Comparison of ENCODE assay signal across 10 cellular contexts in genomic region chr10:60944910-60945297, GRCh38. TPM values are rescaled to one million over a fixed set of nuclear protein-coding genes. Genes with fewer than 3 reads are reported as not detected.
A peak's percentile ranks its signal among the peaks of the same experiment; 100 is the strongest.
DNase-seq lines count a peak whose midpoint lies in the region; ATAC-seq and TF ChIP-seq lines count a peak whose summit lies in the region.
"Had no signal": no experiment of that assay in that cellular context is flagged by ENCODE, and none has a peak within 500 bp of the region (broad histone marks: within the 10 kb centered on the region; RNA-seq: fewer than 3 reads in every experiment).

No MANE protein-coding gene starts in this region.

- no peaks in the 10 kb centered on the region for H4K20me1 ChIP-seq in fibroblast of lung (ENCODE audit: control insufficient read depth, extremely low read depth, insufficient read depth, low read length)

- no peaks in the 10 kb centered on the region for H3K79me2 ChIP-seq in fibroblast of lung (ENCODE audit: control insufficient read depth, insufficient read depth, low read length)

- no peak for ATAC-seq in CD4-positive, alpha-beta T cell (ENCODE audit: poor library complexity)
- ATAC-seq in SK-N-SH treated with all-trans-retinoic acid at 6 μM for 48 hours, result peak; percentile 1; the same call in 1 of the 3 replicates
- ATAC-seq in GM21825 (IDR thresholded peaks at IDR 0.05; ENCODE audit: unreplicated experiment), result no peak
- no peak for ATAC-seq in HG03432 (IDR thresholded peaks at IDR 0.05; ENCODE audit: unreplicated experiment)

- no peak for TF ChIP-seq POLR2A in ovary (IDR thresholded peaks at IDR 0.05)

- no peak for DNase-seq in CD4-positive, alpha-beta T cell
- no peak for DNase-seq in fibroblast of lung (ENCODE audit: low read depth in 2 of 2)
- peak in 1 of 5 donors; percentile 23 for DNase-seq in ovary
- DNase-seq in KG1 (lab: John Stamatoyannopoulos, UW), result no peak
- no peak for DNase-seq in medulla oblongata (ENCODE audit: extremely low spot score)
- DNase-seq: activated effector memory CD4-positive, alpha-beta T cell treated with Interleukin-2 at 50 U/mL for 16 hours; stimulated activated CD4-positive, alpha-beta T cell treated with anti-CD3 and anti-CD28 coated beads, Interleukin-1b, Interleukin-23, amount 100 ng/mL, for 48 hours had no signal

- peak overlapping the region; percentile 99 for H3K4me2 ChIP-seq in fibroblast of lung (ENCODE audit: extremely low read depth, insufficient read depth, low read length)

- no peaks in the 10 kb centered on the region for H3K36me3 ChIP-seq in fibroblast of lung (ENCODE audit: control insufficient read depth, insufficient read depth, low read length)
- H3K36me3 ChIP-seq in ovary, result no peaks in the 10 kb centered on the region

- H3K27ac ChIP-seq in CD4-positive, alpha-beta T cell (ENCODE audit: low read depth, low read length), result no peak overlapping the region
- peak overlapping the region; percentile 98 for H3K27ac ChIP-seq in fibroblast of lung (ENCODE audit: insufficient read depth, low read length)
- H3K27ac ChIP-seq in ovary, result peak overlapping the region; percentile 91 to 95

- TF ChIP-seq CTCF in CD4-positive, alpha-beta T cell (IDR thresholded peaks at IDR 0.05), result no peak
- TF ChIP-seq CTCF in fibroblast of lung (conservative IDR thresholded peaks at IDR 0.05 in 1 of 2, IDR thresholded peaks at IDR 0.05 in 1 of 2; ENCODE audit: low read depth in 1 of 2, low read length in 2 of 2) (no peak), ovary (IDR thresholded peaks at IDR 0.05) (no peak)

- peak overlapping the region; percentile 74 for H3K4me3 Mint-ChIP-seq in CD4-positive, alpha-beta T cell

- H3K27ac Mint-ChIP-seq in CD4-positive, alpha-beta T cell, result no peak overlapping the region

- CTCF ChIA-PET in CD4-positive, alpha-beta T cell (lab: Charles Lee), result no interaction called here

- H3K4me1 ChIP-seq in fibroblast of lung (ENCODE audit: control insufficient read depth, extremely low read depth, insufficient read depth, low read length) (peaks cover 3% of the 10 kb centered on the region), ovary (ENCODE audit: insufficient read depth) (no peaks in the 10 kb centered on the region)

- H3K27me3 ChIP-seq in CD4-positive, alpha-beta T cell (ENCODE audit: control insufficient read depth, insufficient read depth, low read length), result peaks cover 40% of the 10 kb centered on the region
- no peaks in the 10 kb centered on the region for H3K27me3 ChIP-seq in fibroblast of lung (ENCODE audit: control insufficient read depth, insufficient read depth, low read length)
- H3K27me3 ChIP-seq in ovary, result no peaks in the 10 kb centered on the region

- peak overlapping the region; percentile 62 to 82 (median 70) for H3K4me3 ChIP-seq in fibroblast of lung (replicated peaks in 1 of 4; ENCODE audit: control extremely low read depth in 1 of 4, insufficient read depth in 1 of 4, low read depth in 3 of 4, low read length in 4 of 4)
- peak overlapping the region; percentile 85 for H3K4me3 ChIP-seq in ovary

- H3K4me1 Mint-ChIP-seq in CD4-positive, alpha-beta T cell (ENCODE audit: low read depth), result peaks cover 18% of the 10 kb centered on the region

- POLR2A ChIA-PET in CD4-positive, alpha-beta T cell (lab: Charles Lee), result no interaction called here

- H3K9me3 ChIP-seq in CD4-positive, alpha-beta T cell (ENCODE audit: control insufficient read depth, low read length), result no peaks in the 10 kb centered on the region
- H3K9me3 ChIP-seq in fibroblast of lung (ENCODE audit: control insufficient read depth, insufficient read depth, low read depth, low read length) (no peaks in the 10 kb centered on the region), ovary (no peaks in the 10 kb centered on the region)

- H2AFZ ChIP-seq in fibroblast of lung (ENCODE audit: low read length), result no peak overlapping the region

- no peaks in the 10 kb centered on the region for H3K36me3 Mint-ChIP-seq in CD4-positive, alpha-beta T cell (ENCODE audit: low read depth)

- H3K9me3 Mint-ChIP-seq in CD4-positive, alpha-beta T cell, result no peaks in the 10 kb centered on the region

- no peak for TF ChIP-seq EP300 in ovary (IDR thresholded peaks at IDR 0.05)

- peaks cover 82% of the 10 kb centered on the region for H3K27me3 Mint-ChIP-seq in CD4-positive, alpha-beta T cell

- intact Hi-C loops in CD4-positive, alpha-beta T cell (cut with DNase I, micrococcal nuclease), result no loop called here
- intact Hi-C loops in ovary (cut with DNase I), result loop anchor here in 1 of 4 donors (5.0 to 10.0 kb wide), 2 partner anchors 48 to 120 kb away; no protein-coding TSS in a partner anchor

- H3K9ac ChIP-seq in fibroblast of lung (ENCODE audit: insufficient read depth, low read length), result peak overlapping the region; percentile 89

- 34 to 40% (median 39%) methylated on average over 4 of the region's 4 CpGs for WGBS in ovary, 3 donors

TF ChIP-seq in SK-N-SH treated with all-trans-retinoic acid at 6 μM for 48 hours, 23 proteins besides CTCF, POLR2A, EP300 and RAD21:
- TF ChIP-seq ZC3H10 (CRISPR knock-in tag; IDR thresholded peaks at IDR 0.05), result no peak
- TF ChIP-seq CREB5 (CRISPR knock-in tag; IDR thresholded peaks at IDR 0.05; ENCODE audit: low read depth), result no peak
- 0 out of 2 replicates have a peak, but pooled peaks have one; percentile 30 for TF ChIP-seq CSDC2 (CRISPR knock-in tag; IDR thresholded peaks at IDR 0.05)
- TF ChIP-seq ESRRG (CRISPR knock-in tag; IDR thresholded peaks at IDR 0.05), result no peak

RNA-seq across cellular contexts. Expression of gene RHOBTB1, which starts 0.9 kb away (rescaled TPM):
- not detected for total RNA-seq in CD4-positive, alpha-beta T cell
- total RNA-seq in fibroblast of lung, result 19.8 TPM in 2 replicates
- polyA plus RNA-seq in fibroblast of lung, result 14.9 and 42.6 TPM in 2 replicates
- 9.3 and 25.8 TPM in 2 replicates for polyA plus RNA-seq in fibroblast of lung (2012)
- 5.1 and 8.7 TPM in 2 replicates for polyA minus RNA-seq in fibroblast of lung (ENCODE audit: low replicate concordance)
- total RNA-seq in ovary, result 10 to 100 TPM in 4 of 7 donors, 1 to 10 TPM in 3; 5.6 to 23.9 (median 13.0) TPM
- polyA plus RNA-seq in ovary, result 10 to 100 TPM; 12.0 to 22.3 TPM

Comparison
In these comparisons a context has a peak if more than half of its experiments do, and no peak if none do; other contexts are left out.
1. RNA of gene RHOBTB1, which starts 0.9 kb away (total RNA-seq): 19.8 TPM in fibroblast of lung and 5.6 to 23.9 TPM in ovary; not detected in CD4-positive, alpha-beta T cell; every median in the first group is over 4 times any median in the second.